8 cellular contexts compared by ENCODE assay signal in the genomic region with DNA sequence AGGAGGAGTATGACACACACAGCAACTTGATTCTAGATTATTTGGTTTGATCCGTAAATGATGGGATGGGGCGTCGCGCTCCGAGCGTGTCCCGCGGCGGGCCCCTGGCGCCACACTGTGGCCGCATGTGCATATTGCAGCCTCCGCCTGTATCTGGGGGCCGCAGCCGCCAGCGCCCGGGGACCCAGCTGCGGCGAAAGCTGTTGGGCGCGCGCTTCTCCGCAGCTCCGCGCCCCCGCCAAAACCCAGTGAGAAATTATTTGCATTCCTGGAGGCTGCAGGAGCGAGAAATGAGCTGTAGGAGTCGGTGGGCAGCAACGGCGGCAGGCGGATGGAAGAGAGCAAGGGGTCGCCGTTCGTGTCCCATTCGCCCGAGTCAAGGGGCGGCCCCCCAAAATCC. TPM values are rescaled to one million over a fixed set of nuclear protein-coding genes. Genes with fewer than 3 reads are reported as not detected.
DNase-seq lines count a peak whose midpoint lies in the region; ATAC-seq and TF ChIP-seq lines count a peak whose summit lies in the region.
"Not testable (repeated sequence)": the region's sequence is repeated elsewhere in the genome, so short reads cannot be mapped to it uniquely, and the experiment has no call there.

No MANE protein-coding gene starts in this region.

- not testable (repeated sequence) for H3K27me3 Mint-ChIP-seq in activated CD4-positive, alpha-beta memory T cell treated with anti-CD3 and anti-CD28 coated beads for 36 hours

- H3K4me3 Mint-ChIP-seq in activated CD4-positive, alpha-beta memory T cell treated with anti-CD3 and anti-CD28 coated beads for 36 hours = peak overlapping the region; percentile 98

- H3K36me3 Mint-ChIP-seq in activated CD4-positive, alpha-beta memory T cell treated with anti-CD3 and anti-CD28 coated beads for 36 hours = not testable (repeated sequence)

- H3K79me2 ChIP-seq in smooth muscle cell (ENCODE audit: low read depth) = not testable (repeated sequence)

- DNase-seq in AG08395 (ENCODE audit: low spot score) (peak; percentile 14), NCI-H510A treated with DMSO at 0.1 percent for 48 hours (lab: John Stamatoyannopoulos, UW) (peak; percentile 43), dedifferentiated amniotic fluid mesenchymal stem cell (ENCODE audit: extremely low spot score) (peak; percentile 13), kidney glomerular epithelial cell (lab: John Stamatoyannopoulos, UW) (peak; percentile 7)
- peak; percentile 69 for DNase-seq in activated CD4-positive, alpha-beta memory T cell treated with anti-CD3 and anti-CD28 coated beads for 36 hours
- DNase-seq in smooth muscle cell (lab: John Stamatoyannopoulos, UW; ENCODE audit: unreplicated experiment) = not testable (repeated sequence)

- not testable (repeated sequence) for H3K27me3 ChIP-seq in smooth muscle cell (ENCODE audit: low read depth)

- H4K20me1 ChIP-seq in smooth muscle cell (ENCODE audit: low read depth) = not testable (repeated sequence)

- POLR2A ChIA-PET in activated CD4-positive, alpha-beta memory T cell treated with anti-CD3 and anti-CD28 coated beads for 36 hours (lab: Charles Lee) = not testable (repeated sequence)

- H3K4me1 ChIP-seq in smooth muscle cell (ENCODE audit: low read depth) = not testable (repeated sequence)

- H3K4me3 ChIP-seq in smooth muscle cell = peak overlapping the region; percentile 79

- peak overlapping the region; percentile 97 for H3K27ac Mint-ChIP-seq in activated CD4-positive, alpha-beta memory T cell treated with anti-CD3 and anti-CD28 coated beads for 36 hours

- intact Hi-C loops in activated CD4-positive, alpha-beta memory T cell treated with anti-CD3 and anti-CD28 coated beads for 36 hours (cut with micrococcal nuclease) = not testable (repeated sequence)

- H3F3A ChIP-seq in smooth muscle cell (ENCODE audit: low read depth) = not testable (repeated sequence)

- not testable (repeated sequence) for H3K4me1 Mint-ChIP-seq in activated CD4-positive, alpha-beta memory T cell treated with anti-CD3 and anti-CD28 coated beads for 36 hours (ENCODE audit: low read depth)

- TF ChIP-seq CTCF in smooth muscle cell (IDR thresholded peaks at IDR 0.05; ENCODE audit: borderline replicate concordance, insufficient read depth, poor library complexity, severe bottlenecking) = peak; percentile 25

- H3K9me3 Mint-ChIP-seq in activated CD4-positive, alpha-beta memory T cell treated with anti-CD3 and anti-CD28 coated beads for 36 hours = not testable (repeated sequence)

- peak; percentile 64 for ATAC-seq in GM18909 (IDR thresholded peaks at IDR 0.05; ENCODE audit: poor library complexity, unreplicated experiment)
- ATAC-seq in HG03097 (IDR thresholded peaks at IDR 0.05; ENCODE audit: low FRiP score, unreplicated experiment) = peak; percentile 50

- CTCF ChIA-PET in activated CD4-positive, alpha-beta memory T cell treated with anti-CD3 and anti-CD28 coated beads for 36 hours (lab: Charles Lee) = interaction anchor here (0.7 kb wide), 1 partner anchor 406 kb away, joined by 3 read pairs; no protein-coding TSS in a partner anchor

- not testable (repeated sequence) for H3K9ac ChIP-seq in smooth muscle cell (ENCODE audit: low read depth)

- not testable (repeated sequence) for H2AFZ ChIP-seq in smooth muscle cell (ENCODE audit: low read depth)

- peak overlapping the region; percentile 86 for H3K4me2 ChIP-seq in smooth muscle cell

- H3K27ac ChIP-seq in smooth muscle cell (ENCODE audit: low read depth) = peak overlapping the region; percentile 49

- WGBS in smooth muscle cell (ENCODE audit: low lambda C conversion rate) = under 1% methylated on average over 21 of the region's 36 CpGs

- not testable (repeated sequence) for H3K9me3 ChIP-seq in smooth muscle cell (replicated peaks; ENCODE audit: low read depth)

- not testable (repeated sequence) for H3K36me3 ChIP-seq in smooth muscle cell (ENCODE audit: low read depth)

RNA-seq across cellular contexts. Expression of gene FCGR1A, which starts 10.0 kb away (rescaled TPM):
- total RNA-seq in activated CD4-positive, alpha-beta memory T cell treated with anti-CD3 and anti-CD28 coated beads for 36 hours = not detected
- total RNA-seq in smooth muscle cell = not detected in 2 replicates
- polyA plus RNA-seq in smooth muscle cell = not detected in 2 replicates
